In the genomic region with DNA sequence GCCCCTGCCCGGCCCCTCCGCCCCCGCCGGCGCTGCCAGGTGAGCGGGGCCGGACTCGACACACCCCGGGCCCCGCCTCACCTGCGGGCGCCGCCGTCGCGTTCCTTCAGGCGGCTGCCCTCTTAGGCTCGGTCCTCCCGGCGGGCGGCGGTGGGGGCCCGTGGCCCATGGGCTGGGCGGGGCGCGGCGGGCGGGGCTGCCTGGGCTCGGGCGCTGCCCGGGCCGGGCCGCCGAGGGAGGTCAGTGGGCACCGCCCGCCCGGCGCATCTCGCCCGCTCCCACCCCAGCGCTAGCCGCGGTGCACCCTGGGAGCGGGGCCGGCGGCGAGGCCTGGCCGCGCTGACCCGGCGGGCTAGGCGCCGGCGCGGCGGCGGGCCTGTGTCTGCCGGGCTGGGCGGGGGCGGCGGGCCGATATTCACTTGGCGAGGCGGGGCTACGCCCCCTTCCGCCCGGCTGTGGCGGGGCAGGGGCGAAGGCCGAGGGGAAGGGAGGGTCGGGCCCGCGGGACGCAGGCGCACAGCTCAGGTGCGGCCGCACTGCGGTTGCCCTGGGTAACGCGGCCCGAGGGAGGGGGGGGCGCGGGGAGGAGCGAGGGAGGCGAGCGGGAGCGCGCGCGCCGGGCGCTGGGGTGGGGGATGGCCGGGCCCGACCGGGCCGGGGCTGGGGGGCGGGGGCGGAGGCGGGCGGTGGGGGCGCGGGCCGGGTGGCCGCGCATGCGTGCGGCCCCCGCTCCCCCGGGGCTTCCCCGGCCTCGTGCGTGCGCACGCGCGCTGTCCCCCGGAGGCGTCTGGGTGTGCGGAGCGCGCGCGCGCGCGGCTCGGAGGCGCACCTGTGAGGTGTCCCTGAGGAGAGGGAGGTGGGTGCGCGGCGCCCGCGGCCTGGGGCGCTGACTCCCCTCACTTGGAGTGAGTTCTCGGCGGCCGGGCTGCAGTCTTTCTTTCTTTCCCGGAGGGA, we compare ENCODE assay signal across 8 cellular contexts. TPM values are rescaled to one million over a fixed set of nuclear protein-coding genes. Genes with fewer than 3 reads are reported as not detected.
DNase-seq lines count a peak whose midpoint lies in the region; ATAC-seq and TF ChIP-seq lines count a peak whose summit lies in the region.

A gene with protein sequence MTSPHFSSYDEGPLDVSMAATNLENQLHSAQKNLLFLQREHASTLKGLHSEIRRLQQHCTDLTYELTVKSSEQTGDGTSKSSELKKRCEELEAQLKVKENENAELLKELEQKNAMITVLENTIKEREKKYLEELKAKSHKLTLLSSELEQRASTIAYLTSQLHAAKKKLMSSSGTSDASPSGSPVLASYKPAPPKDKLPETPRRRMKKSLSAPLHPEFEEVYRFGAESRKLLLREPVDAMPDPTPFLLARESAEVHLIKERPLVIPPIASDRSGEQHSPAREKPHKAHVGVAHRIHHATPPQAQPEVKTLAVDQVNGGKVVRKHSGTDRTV (minus strand): TSS at position 384 of the 954 bp plus-strand sequence. CDS start 28,526 bp downstream, outside the sequence.
Gene ZNF664 (plus strand): TSS at position 768 of the 954 bp plus-strand sequence. CDS start 38,930 bp downstream, outside the sequence.

- H3K9me3 Mint-ChIP-seq in activated T-helper 17 cell treated with anti-CD3 and anti-CD28 coated beads, Interleukin-2, amount 50 U/mL, for 72 hours, result no peaks in the 10 kb centered on the region
- no peaks in the 10 kb centered on the region for H3K9me3 Mint-ChIP-seq in natural killer cell treated with Interleukin-12 subunit alpha and Interleukin-12 subunit beta and Interleukin-15 and Interleukin-18, amount 100 ng/mL, for 72 hours

- H3K27me3 Mint-ChIP-seq in activated T-helper 17 cell treated with anti-CD3 and anti-CD28 coated beads, Interleukin-2, amount 50 U/mL, for 72 hours, result no peaks in the 10 kb centered on the region
- H3K27me3 Mint-ChIP-seq in natural killer cell treated with Interleukin-12 subunit alpha and Interleukin-12 subunit beta and Interleukin-15 and Interleukin-18, amount 100 ng/mL, for 72 hours, result no peaks in the 10 kb centered on the region

- H3K4me3 ChIP-seq in DOHH2 (ENCODE audit: low read length) (peak within 1 kb of the TSS; percentile 93), Peyer's patch (peak within 1 kb of the TSS; percentile 68 to 98 (median 92)), fibroblast of mammary gland (ENCODE audit: control insufficient read depth, low read depth, low read length) (peak within 1 kb of the TSS; percentile 64)

- H3K27ac ChIP-seq in DOHH2 (ENCODE audit: low read depth, low read length) (no peak within 1 kb of the TSS), KOPT-K1 (ENCODE audit: low read depth, low read length, poor library complexity, severe bottlenecking) (peak within 1 kb of the TSS; percentile 68), Peyer's patch (peak within 1 kb of the TSS; percentile 88 to 99 (median 91))

- ATAC-seq in GM21737 (IDR thresholded peaks at IDR 0.05; ENCODE audit: unreplicated experiment), result peak; percentile 78
- peak; percentile 83 for ATAC-seq in activated T-helper 17 cell treated with anti-CD3 and anti-CD28 coated beads, Interleukin-2, amount 50 U/mL, for 72 hours (replicated peaks)
- peak; percentile 92 for ATAC-seq in natural killer cell treated with Interleukin-12 subunit alpha and Interleukin-12 subunit beta and Interleukin-15 and Interleukin-18, amount 100 ng/mL, for 72 hours
- peak; percentile 90 for ATAC-seq in stimulated activated naive CD8-positive, alpha-beta T cell treated with anti-CD3 and anti-CD28 coated beads, Interleukin-15, Interleukin-2, amounts not matched to agents 100 U/mL and 50 U/mL, for 24 hours

- DNase-seq in Peyer's patch, result peak; percentile 93 to 98 (median 97)
- DNase-seq in fibroblast of mammary gland (ENCODE audit: low read depth), result peak; percentile 82
- peak; percentile 95 for DNase-seq in natural killer cell treated with Interleukin-12 subunit alpha and Interleukin-12 subunit beta and Interleukin-15 and Interleukin-18, amount 100 ng/mL, for 72 hours (ENCODE audit: low spot score)
- peak; percentile 96 for DNase-seq in stimulated activated naive CD8-positive, alpha-beta T cell treated with anti-CD3 and anti-CD28 coated beads, Interleukin-15, Interleukin-2, amounts not matched to agents 100 U/mL and 50 U/mL, for 24 hours

- no peaks in the 10 kb centered on the region for H3K9me2 ChIP-seq in DOHH2 (replicated peaks; ENCODE audit: control insufficient read depth, low read length)

- peak within 1 kb of the TSS; percentile 92 for H3K27ac Mint-ChIP-seq in activated T-helper 17 cell treated with anti-CD3 and anti-CD28 coated beads, Interleukin-2, amount 50 U/mL, for 72 hours
- H3K27ac Mint-ChIP-seq in natural killer cell treated with Interleukin-12 subunit alpha and Interleukin-12 subunit beta and Interleukin-15 and Interleukin-18, amount 100 ng/mL, for 72 hours, result peak within 1 kb of the TSS; percentile 70 to 94

- H3K27me3 ChIP-seq in DOHH2 (ENCODE audit: control insufficient read depth, low read length) (peaks cover 4% of the 10 kb centered on the region; the same call in 1 of the 2 replicates), Peyer's patch (no peaks in the 10 kb centered on the region)

- peaks cover 31% of the 10 kb centered on the region for H3K79me2 ChIP-seq in DOHH2 (ENCODE audit: control insufficient read depth, low read length)

- no peaks in the 10 kb centered on the region; the same call in 1 of the 2 replicates for H4K20me1 ChIP-seq in DOHH2 (ENCODE audit: control insufficient read depth, insufficient read depth, low read depth, low read length)

- no peak for TF ChIP-seq CTCF in DOHH2 (IDR thresholded peaks at IDR 0.05; ENCODE audit: low read depth, low read length, poor library complexity, severe bottlenecking)
- TF ChIP-seq CTCF in Peyer's patch (IDR thresholded peaks at IDR 0.05), result peak in 5 of 6 experiments; percentile 14 to 62 (median 42)
- no peak for TF ChIP-seq CTCF in fibroblast of mammary gland (conservative IDR thresholded peaks at IDR 0.05; ENCODE audit: control insufficient read depth, insufficient read depth, low read depth, low read length)

- H3K4me1 Mint-ChIP-seq in activated T-helper 17 cell treated with anti-CD3 and anti-CD28 coated beads, Interleukin-2, amount 50 U/mL, for 72 hours, result peaks cover 29% of the 10 kb centered on the region
- H3K4me1 Mint-ChIP-seq in natural killer cell treated with Interleukin-12 subunit alpha and Interleukin-12 subunit beta and Interleukin-15 and Interleukin-18, amount 100 ng/mL, for 72 hours (ENCODE audit: low read depth in 2 of 2), result peaks cover 9 to 26% of the 10 kb centered on the region in 2 donors

- peak within 1 kb of the TSS; percentile 98 for H3K4me2 ChIP-seq in DOHH2 (ENCODE audit: low read length)

- no peaks in the 10 kb centered on the region for H3K9me3 ChIP-seq in DOHH2 (ENCODE audit: control insufficient read depth, insufficient read depth, low read length)
- H3K9me3 ChIP-seq in KOPT-K1 (ENCODE audit: insufficient read depth, low read length, poor library complexity, severe bottlenecking), result no peaks in the 10 kb centered on the region
- H3K9me3 ChIP-seq in Peyer's patch, result no peaks in the 10 kb centered on the region

- H3K36me3 Mint-ChIP-seq in activated T-helper 17 cell treated with anti-CD3 and anti-CD28 coated beads, Interleukin-2, amount 50 U/mL, for 72 hours (ENCODE audit: low read depth), result peaks cover 58% of the 10 kb centered on the region
- H3K36me3 Mint-ChIP-seq in natural killer cell treated with Interleukin-12 subunit alpha and Interleukin-12 subunit beta and Interleukin-15 and Interleukin-18, amount 100 ng/mL, for 72 hours, result peaks cover 7% of the 10 kb centered on the region

- peaks cover 10% of the 10 kb centered on the region for H3F3A ChIP-seq in DOHH2 (ENCODE audit: control insufficient read depth, insufficient read depth)

- H3K4me1 ChIP-seq in DOHH2 (ENCODE audit: control insufficient read depth, low read length) (peaks cover 18% of the 10 kb centered on the region), Peyer's patch (peaks cover 0 to 13% (median 0%) of the 10 kb centered on the region in 4 donors)

- H3K4me3 Mint-ChIP-seq in activated T-helper 17 cell treated with anti-CD3 and anti-CD28 coated beads, Interleukin-2, amount 50 U/mL, for 72 hours, result peak within 1 kb of the TSS; percentile 93
- H3K4me3 Mint-ChIP-seq in natural killer cell treated with Interleukin-12 subunit alpha and Interleukin-12 subunit beta and Interleukin-15 and Interleukin-18, amount 100 ng/mL, for 72 hours, result peak within 1 kb of the TSS; percentile 95

- TF ChIP-seq POLR2A in Peyer's patch (IDR thresholded peaks at IDR 0.05), result peak; percentile 55 to 61

- peaks cover 38% of the 10 kb centered on the region for H3K36me3 ChIP-seq in DOHH2 (ENCODE audit: control insufficient read depth, low read length)
- peaks cover 27% of the 10 kb centered on the region for H3K36me3 ChIP-seq in KOPT-K1 (ENCODE audit: insufficient read depth, low read length)
- peaks cover 0 to 14% (median 0%) of the 10 kb centered on the region in 3 donors for H3K36me3 ChIP-seq in Peyer's patch

RNA-seq across cellular contexts. Expression of the first gene that starts in this region (rescaled TPM):
- 10 to 100 TPM; 23.1 to 33.3 (median 30.9) TPM for total RNA-seq in Peyer's patch
- 10 to 100 TPM; 19.2 to 19.4 TPM for total RNA-seq in activated T-helper 17 cell treated with anti-CD3 and anti-CD28 coated beads, Interleukin-2, amount 50 U/mL, for 72 hours
- 10 to 100 TPM; 12.9 to 16.2 TPM for total RNA-seq in natural killer cell treated with Interleukin-12 subunit alpha and Interleukin-12 subunit beta and Interleukin-15 and Interleukin-18, amount 100 ng/mL, for 72 hours

RNA-seq across cellular contexts. Expression of gene ZNF664, which starts in this region (rescaled TPM):
- total RNA-seq in Peyer's patch, result 100 to 1,000 TPM in 3 of 4 donors, 10 to 100 TPM in 1; 75.9 to 160 (median 114) TPM
- total RNA-seq in activated T-helper 17 cell treated with anti-CD3 and anti-CD28 coated beads, Interleukin-2, amount 50 U/mL, for 72 hours, result 10 to 100 TPM; 35.6 to 48.3 TPM
- total RNA-seq in natural killer cell treated with Interleukin-12 subunit alpha and Interleukin-12 subunit beta and Interleukin-15 and Interleukin-18, amount 100 ng/mL, for 72 hours, result 10 to 100 TPM; 41.0 to 45.5 TPM

Comparison
In these comparisons a context has a peak if more than half of its experiments do, and no peak if none do; other contexts are left out.
1. CTCF ChIP-seq: peak in Peyer's patch (5 of 6); none in DOHH2 (single experiment) and fibroblast of mammary gland (single experiment).
2. Peak in every context shown above with its lines, with median percentiles within 50 percentile points of each other: H3K4me3 ChIP-seq, ATAC-seq and DNase-seq.